8 cellular contexts compared by ENCODE assay signal in the genomic region with DNA sequence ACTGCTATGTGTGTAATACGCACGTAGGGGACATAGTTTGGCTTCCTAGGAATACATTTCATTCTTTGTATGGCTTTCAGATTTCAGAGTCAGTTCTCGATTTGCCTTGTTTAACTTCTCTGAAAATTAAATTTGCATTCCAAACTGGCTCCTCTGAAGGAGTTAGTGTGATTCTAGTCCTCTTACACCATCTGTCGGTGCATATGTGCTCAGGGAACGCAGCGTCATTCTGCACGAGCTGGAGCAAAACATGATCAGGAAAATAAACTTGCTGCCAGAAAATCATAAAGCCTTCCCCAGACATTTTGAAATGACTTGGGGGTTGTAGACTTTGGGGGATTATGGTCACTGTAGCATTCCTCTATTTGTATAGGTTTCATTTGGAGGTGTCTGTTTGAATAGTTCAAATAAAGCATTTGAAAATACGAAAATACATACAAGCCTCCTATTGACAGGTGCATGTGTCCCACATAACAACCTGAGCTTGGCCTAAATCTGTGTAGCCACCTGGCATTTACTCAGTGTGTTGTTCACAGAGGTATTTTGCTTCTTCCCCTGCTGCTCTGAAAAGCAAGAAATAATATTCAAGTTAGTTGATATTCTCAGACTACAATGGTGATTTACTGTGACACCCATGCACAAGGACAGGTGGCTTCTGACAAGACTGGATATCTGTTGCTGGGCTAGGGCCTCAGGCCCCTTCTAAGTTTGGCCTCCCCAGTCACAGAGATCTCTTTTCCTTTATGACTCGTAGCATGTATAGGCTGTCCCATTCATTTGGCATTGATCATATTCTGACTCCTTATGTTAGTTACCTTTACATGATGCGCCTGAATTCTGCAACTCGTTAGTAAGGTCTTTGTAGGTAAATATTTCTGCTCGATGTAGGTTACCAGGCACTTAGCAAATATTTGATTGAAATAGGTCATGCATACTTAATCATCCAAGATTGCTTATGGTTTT.
DNase-seq lines count a peak whose midpoint lies in the region; ATAC-seq and TF ChIP-seq lines count a peak whose summit lies in the region.

No MANE protein-coding gene starts in this region.

- DNase-seq in CD4-positive, CD25-positive, alpha-beta regulatory T cell, result no peak
- DNase-seq in NCI-H1694 (lab: John Stamatoyannopoulos, UW) (peak; percentile 49), left kidney (ENCODE audit: low read depth, low spot score) (peak; percentile 11), NCI-H128 (lab: John Stamatoyannopoulos, UW; ENCODE audit: unreplicated experiment) (no peak), Peyer's patch (no peak)

- H3K4me1 ChIP-seq in CD4-positive, CD25-positive, alpha-beta regulatory T cell (ENCODE audit: control insufficient read depth, insufficient read depth, low read length, poor library complexity, severe bottlenecking), result no peaks in the 10 kb centered on the region
- H3K4me1 ChIP-seq in Peyer's patch, result no peaks in the 10 kb centered on the region

- H3K27ac Mint-ChIP-seq in CD4-positive, CD25-positive, alpha-beta regulatory T cell, result peak overlapping the region; percentile 12 to 87 (median 36)
- H3K27ac Mint-ChIP-seq in brain, result peak overlapping the region in 4 of 5 experiments; percentile 3 to 96 (median 80)

- no peak overlapping the region for H3K27ac ChIP-seq in CD4-positive, CD25-positive, alpha-beta regulatory T cell (ENCODE audit: insufficient read depth, low read length, poor library complexity, severe bottlenecking)
- H3K27ac ChIP-seq in Peyer's patch, result no peak overlapping the region

- H3K4me3 ChIP-seq in CD4-positive, CD25-positive, alpha-beta regulatory T cell (ENCODE audit: low read depth, low read length), result no peak overlapping the region
- no peak overlapping the region for H3K4me3 ChIP-seq in Peyer's patch

- H3K27me3 Mint-ChIP-seq in CD4-positive, CD25-positive, alpha-beta regulatory T cell, result no peaks in the 10 kb centered on the region
- no peaks in the 10 kb centered on the region for H3K27me3 Mint-ChIP-seq in brain

- H3K36me3 ChIP-seq in CD4-positive, CD25-positive, alpha-beta regulatory T cell (ENCODE audit: control insufficient read depth, insufficient read depth, low read length), result peaks cover 90% of the 10 kb centered on the region
- peaks cover 0 to 39% (median 0%) of the 10 kb centered on the region in 3 donors for H3K36me3 ChIP-seq in Peyer's patch

- peak; percentile 23 to 54 for TF ChIP-seq CTCF in brain (conservative IDR thresholded peaks at IDR 0.05)
- no peak for TF ChIP-seq CTCF in Peyer's patch (IDR thresholded peaks at IDR 0.05)

- peaks cover 0 to 12% (median 4%) of the 10 kb centered on the region in 7 donors for H3K9me3 Mint-ChIP-seq in CD4-positive, CD25-positive, alpha-beta regulatory T cell
- peaks cover 16 to 29% (median 22%) of the 10 kb centered on the region in 5 experiments for H3K9me3 Mint-ChIP-seq in brain

- peaks cover 61% of the 10 kb centered on the region for H3K36me3 Mint-ChIP-seq in CD4-positive, CD25-positive, alpha-beta regulatory T cell
- H3K36me3 Mint-ChIP-seq in brain, result peaks cover 31% of the 10 kb centered on the region

- H3K27me3 ChIP-seq in CD4-positive, CD25-positive, alpha-beta regulatory T cell (ENCODE audit: control insufficient read depth, insufficient read depth, low read length), result no peaks in the 10 kb centered on the region
- H3K27me3 ChIP-seq in Peyer's patch, result no peaks in the 10 kb centered on the region

- TF ChIP-seq POLR2A in Peyer's patch (IDR thresholded peaks at IDR 0.05), result no peak

- H3K9me3 ChIP-seq in CD4-positive, CD25-positive, alpha-beta regulatory T cell (ENCODE audit: control insufficient read depth in 2 of 2, low read length in 2 of 2), result peaks cover 6 to 11% of the 10 kb centered on the region in 2 experiments
- no peaks in the 10 kb centered on the region for H3K9me3 ChIP-seq in Peyer's patch

- H3K4me3 Mint-ChIP-seq in CD4-positive, CD25-positive, alpha-beta regulatory T cell, result no peak overlapping the region
- H3K4me3 Mint-ChIP-seq in brain, result peak overlapping the region in 2 of 5 experiments; percentile 52 to 57

- H3K4me1 Mint-ChIP-seq in CD4-positive, CD25-positive, alpha-beta regulatory T cell, result peaks cover 20 to 50% (median 34%) of the 10 kb centered on the region in 4 donors
- peaks cover 28% of the 10 kb centered on the region for H3K4me1 Mint-ChIP-seq in brain

- no peak for ATAC-seq in CD4-positive, CD25-positive, alpha-beta regulatory T cell (ENCODE audit: low read depth in 2 of 2)
- no peak for ATAC-seq in GM18907 (IDR thresholded peaks at IDR 0.05; ENCODE audit: unreplicated experiment)
- ATAC-seq in GM21825 (IDR thresholded peaks at IDR 0.05; ENCODE audit: unreplicated experiment), result no peak

Comparison
In these comparisons a context has a peak if more than half of its experiments do, and no peak if none do; other contexts are left out.
1. DNase-seq: peak in NCI-H1694 (single experiment) and left kidney (single experiment); none in CD4-positive, CD25-positive, alpha-beta regulatory T cell (0 of 3), NCI-H128 (single experiment) and Peyer's patch (0 of 3).
2. CTCF ChIP-seq: peak in brain (2 of 2); none in Peyer's patch (0 of 6).